ENCODE assay signal across 21 cellular contexts in the genomic region with DNA sequence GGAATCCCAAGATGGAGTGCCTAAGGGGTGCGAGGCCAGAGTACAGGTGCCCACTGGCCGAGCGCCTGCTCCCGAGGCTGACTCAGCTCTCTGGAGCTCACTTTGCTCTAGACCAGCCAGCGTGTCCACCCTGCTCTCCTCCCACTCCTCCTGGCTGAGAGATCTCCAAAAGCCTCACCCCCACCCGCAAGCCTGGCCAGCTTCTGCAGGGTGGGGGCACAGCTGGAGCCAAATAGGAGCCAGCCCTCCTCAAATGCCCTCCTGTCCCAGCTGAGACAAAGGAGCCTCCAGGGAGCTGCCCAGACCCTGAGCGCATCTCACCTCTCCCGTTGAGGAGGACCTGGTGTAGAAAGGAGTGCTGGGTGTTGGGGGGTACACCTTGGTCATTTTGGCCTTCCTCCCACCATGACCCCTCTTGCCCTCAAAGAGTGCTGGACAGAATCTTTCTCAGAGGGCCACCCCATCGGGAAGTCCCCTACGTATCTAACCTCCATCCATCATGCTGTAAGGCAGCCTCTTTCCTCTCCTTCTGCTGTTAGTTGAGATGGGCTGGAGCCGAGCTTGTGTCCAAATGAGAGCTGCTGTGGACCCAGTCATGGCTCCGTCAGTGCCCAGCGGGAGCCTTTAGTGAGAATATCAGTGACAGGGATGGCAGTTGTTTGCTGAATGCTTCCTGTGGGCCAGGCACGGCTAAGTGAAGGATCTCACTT.
"Had no signal": no experiment of that assay in that cellular context is flagged by ENCODE, and none has a peak within 500 bp of the region (broad histone marks: within the 10 kb centered on the region; RNA-seq: fewer than 3 reads in every experiment).

No MANE protein-coding gene starts in this region.

- H3K9me3 ChIP-seq: gastrocnemius medialis, left ventricle myocardium inferior, lower lobe of right lung, right lobe of liver, suprapubic skin, transverse colon, upper lobe of right lung, vagina had no signal

- H3K27me3 ChIP-seq: dorsolateral prefrontal cortex, gastrocnemius medialis, right lobe of liver, suprapubic skin, transverse colon, vagina had no signal

- H3K79me2 ChIP-seq: parathyroid adenoma had no signal

- H3K4me1 ChIP-seq: gastrocnemius medialis, left ventricle myocardium inferior, parathyroid adenoma, right lobe of liver had no signal

- H3K4me3 ChIP-seq: dorsolateral prefrontal cortex, gastrocnemius medialis, left ventricle myocardium inferior, lower lobe of right lung, right lobe of liver, suprapubic skin, transverse colon, upper lobe of right lung, vagina had no signal

- H3K27ac ChIP-seq: dorsolateral prefrontal cortex, epithelial cell of prostate, gastrocnemius medialis, left ventricle myocardium inferior, lower lobe of right lung, parathyroid adenoma, right lobe of liver, suprapubic skin, transverse colon, upper lobe of right lung, vagina had no signal

- DNase-seq: effector CD4-positive, alpha-beta T cell; endodermal cell; foreskin fibroblast; gastrocnemius medialis; left cardiac atrium; left ventricle myocardium inferior; lower lobe of right lung; naive thymus-derived CD8-positive, alpha-beta T cell; nephron progenitor cell; right lobe of liver; small intestine; stimulated activated CD4-positive, alpha-beta T cell treated with anti-CD3 and anti-CD28 coated beads, Interleukin-2, amount 100 ng/mL, for 48 hours; stimulated activated naive CD4-positive, alpha-beta T cell; stimulated activated naive CD8-positive, alpha-beta T cell treated with anti-CD3 and anti-CD28 coated beads, Interleukin-15, amount 100 ng/mL, for 72 hours; transverse colon; upper lobe of right lung had no signal

- H3K36me3 ChIP-seq: gastrocnemius medialis, left ventricle myocardium inferior, lower lobe of right lung, right lobe of liver, suprapubic skin, transverse colon, upper lobe of right lung, vagina had no signal

- H2AFZ ChIP-seq: parathyroid adenoma had no signal
